ENCODE assay signal across 22 cellular contexts in genomic region chr13:79458436-79458835, GRCh38. TPM values are rescaled to one million over a fixed set of nuclear protein-coding genes. Genes with fewer than 3 reads are reported as not detected.
A peak's percentile ranks its signal among the peaks of the same experiment; 100 is the strongest.
DNase-seq lines count a peak whose midpoint lies in the region; ATAC-seq, FAIRE-seq and TF ChIP-seq lines count a peak whose summit lies in the region.
"Had no signal": no experiment of that assay in that cellular context is flagged by ENCODE, and none has a peak within 500 bp of the region (broad histone marks: within the 10 kb centered on the region; RNA-seq: fewer than 3 reads in every experiment).

No MANE protein-coding gene starts in this region.

- no peaks in the 10 kb centered on the region for H4K20me1 ChIP-seq in K562 (replicated peaks; ENCODE audit: control insufficient read depth, insufficient read depth, low read length)

- no peak overlapping the region for H4K8ac ChIP-seq in trophoblast cell (ENCODE audit: low read depth, low read length)

- H3K36me3 ChIP-seq in K562 (ENCODE audit: control insufficient read depth, insufficient read depth, low read length) (no peaks in the 10 kb centered on the region), trophoblast cell (ENCODE audit: control insufficient read depth in 1 of 2, insufficient read depth in 2 of 2, low read length in 2 of 2) (no peaks in the 10 kb centered on the region)

- no peak overlapping the region for H4K12ac ChIP-seq in trophoblast cell (ENCODE audit: low read depth, low read length)

- TF ChIP-seq CTCF in K562 (IDR thresholded peaks at IDR 0.05 in 2 of 3, conservative IDR thresholded peaks at IDR 0.05 in 1 of 3; ENCODE audit: insufficient read depth in 2 of 3, low read depth in 1 of 3, low read length in 3 of 3) (no peak), foreskin fibroblast (IDR thresholded peaks at IDR 0.05; ENCODE audit: low read depth, low read length) (no peak)

- TF ChIP-seq RAD21 in K562 (CRISPR knock-in tag; conservative IDR thresholded peaks at IDR 0.05 in 1 of 2, IDR thresholded peaks at IDR 0.05 in 1 of 2) = no peak

- H3K4me3 ChIP-seq in K562 (no peak overlapping the region), trophoblast cell (ENCODE audit: low read depth, low read length) (no peak overlapping the region), foreskin fibroblast (ENCODE audit: low read depth in 1 of 2, low read length in 2 of 2) (no peak overlapping the region)

- H4K91ac ChIP-seq in trophoblast cell (ENCODE audit: low read depth, low read length) = no peak overlapping the region

- in situ Hi-C loops in K562 (cut with MboI) = no loop called here

- no peak for TF ChIP-seq POLR2A in K562 (conservative IDR thresholded peaks at IDR 0.05)

- no peaks in the 10 kb centered on the region for H3K9me3 ChIP-seq in K562 (replicated peaks; ENCODE audit: control insufficient read depth, insufficient read depth, low read depth, low read length)
- H3K9me3 ChIP-seq in trophoblast cell (ENCODE audit: insufficient read depth, low read depth, low read length) = no peaks in the 10 kb centered on the region

- no peak for FAIRE-seq in K562 (lab: Jason Lieb, UNC)
- FAIRE-seq: D721Med, HTR-8/SVneo, RCC 7860 had no signal

- no peaks in the 10 kb centered on the region for H3K9me1 ChIP-seq in K562 (ENCODE audit: control insufficient read depth, insufficient read depth, low read length)

- H3K4me2 ChIP-seq in K562 (ENCODE audit: insufficient read depth, low read length) = no peak overlapping the region
- H3K4me2 ChIP-seq in trophoblast cell (ENCODE audit: low read length) = no peak overlapping the region

- POLR2A ChIA-PET in HEK293T (lab: Yijun Ruan, JAX) (interaction anchor here (1.6 to 1.8 kb wide), 2 partner anchors 23 to 53 kb away, joined by 5 to 9 read pairs; partner anchors contain the start of genes NDFIP2 and RBM26), K562 (lab: Yijun Ruan, JAX) (interaction anchor here (0.7 to 1.0 kb wide), 2 partner anchors 13 to 133 kb away, joined by 3 read pairs; no protein-coding TSS in a partner anchor)

- H3K27ac ChIP-seq in K562 (ENCODE audit: extremely low read depth, low read depth, low read length) = no peak overlapping the region
- H3K27ac ChIP-seq in trophoblast cell (ENCODE audit: low read depth, low read length) = no peak overlapping the region

- BruUV-seq in K562 (replicated peaks; lab: Mats Ljungman, UMichigan) = no TSS peak

- WGBS in K562 (ENCODE audit: insufficient coverage, low coverage, missing lambda C conversion rate) = 0% methylated on average over 1 of the region's 2 CpGs
- no CpG with 5 or more reads among the region's 2 CpGs for WGBS in trophoblast cell (ENCODE audit: extremely low coverage, insufficient coverage, insufficient read length)

- H3K14ac ChIP-seq in trophoblast cell (ENCODE audit: low read length) = peak overlapping the region; percentile 8

- peak overlapping the region; percentile 60 for H2BK12ac ChIP-seq in trophoblast cell (ENCODE audit: low read length)

- CTCF ChIA-PET in HEK293T (lab: Yijun Ruan, JAX) (interaction anchor here (0.7 to 2.9 kb wide), 2 partner anchors 34 to 137 kb away, joined by 8 to 9 read pairs; no protein-coding TSS in a partner anchor), K562 (lab: Yijun Ruan, JAX; ENCODE audit: low intra/inter-chr PET ratio) (no interaction called here)

- intact Hi-C loops in K562 (cut with micrococcal nuclease) = no loop called here
- intact Hi-C loops in posterior vena cava (cut with DNase I) = loop anchor here in 1 of 2 donors (5.0 kb wide), 1 partner anchor 211 kb away; no protein-coding TSS in a partner anchor

- H2AFZ ChIP-seq in K562 (ENCODE audit: low read depth, low read length) (peak overlapping the region; percentile 34; the same call in 1 of the 2 replicates), trophoblast cell (ENCODE audit: insufficient read depth, low read length, poor library complexity) (no peak overlapping the region)

- H3K9ac ChIP-seq in K562 (ENCODE audit: insufficient read depth in 1 of 2, low read depth in 2 of 2, low read length in 2 of 2) (no peak overlapping the region), trophoblast cell (ENCODE audit: low read length) (no peak overlapping the region)

- H3K18ac ChIP-seq in trophoblast cell (ENCODE audit: low read length) = no peak overlapping the region

- H3K4me1 ChIP-seq in K562 (replicated peaks in 1 of 2; ENCODE audit: control insufficient read depth in 2 of 2, insufficient read depth in 2 of 2, low read length in 2 of 2) = peaks cover 0 to 4% of the 10 kb centered on the region in 2 experiments; a peak in 2 of 5 replicates
- peaks cover 8 to 16% of the 10 kb centered on the region in 2 experiments for H3K4me1 ChIP-seq in trophoblast cell (ENCODE audit: control insufficient read depth in 1 of 2, insufficient read depth in 2 of 2, low read length in 2 of 2)

- H3K79me1 ChIP-seq in trophoblast cell (ENCODE audit: low read length) = peaks cover 9% of the 10 kb centered on the region

- H3K27me3 ChIP-seq in K562 (ENCODE audit: control insufficient read depth in 2 of 2, insufficient read depth in 2 of 2, low read length in 2 of 2) (no peaks in the 10 kb centered on the region), trophoblast cell (ENCODE audit: insufficient read depth, low read length) (no peaks in the 10 kb centered on the region)

- no peak overlapping the region for H2AK5ac ChIP-seq in trophoblast cell (ENCODE audit: low read length)

- peak overlapping the region; percentile 53 for H2BK120ac ChIP-seq in trophoblast cell (ENCODE audit: insufficient read depth, low read length, poor library complexity)

- H3K79me2 ChIP-seq in K562 (ENCODE audit: control insufficient read depth, insufficient read depth, low read length) (no peaks in the 10 kb centered on the region), trophoblast cell (ENCODE audit: control insufficient read depth, insufficient read depth, low read length, poor library complexity) (no peaks in the 10 kb centered on the region)

- H2BK5ac ChIP-seq in trophoblast cell (ENCODE audit: low read depth, low read length, poor library complexity) = peak overlapping the region; percentile 44

- no peak for DNase-seq in HEK293T (ENCODE audit: extremely low spot score)
- peak; percentile 18 for DNase-seq in OCI-M1 (lab: John Stamatoyannopoulos, UW)
- no peak for DNase-seq in K562 (ENCODE audit: extremely low read depth in 1 of 4, low spot score in 3 of 4)
- peak in 1 of 2 donors; percentile 52 for DNase-seq in trophoblast cell
- DNase-seq in foreskin fibroblast = no peak
- DNase-seq in posterior vena cava (ENCODE audit: low spot score) = no peak
- DNase-seq: ACHN; C1 segment of cervical spinal cord; DMS79; Kasumi-1; NCI-H1105; NCI-H1694; NCI-H2081 treated with DMSO at 0.1 percent for 48 hours; NCI-H510A; NCI-H748 treated with DMSO at 0.1 percent for 48 hours; NK-92 treated with Interleukin-12 subunit alpha and Interleukin-12 subunit beta, amount 100 ng/mL, for 24 hours had no signal

- no peak for TF ChIP-seq EP300 in K562 (IDR thresholded peaks at IDR 0.05; ENCODE audit: low read length)

- ATAC-seq in K562 = no peak
- ATAC-seq in HG02981 (IDR thresholded peaks at IDR 0.05; ENCODE audit: unreplicated experiment) = no peak
- ATAC-seq: Right ventricle myocardium inferior had no signal

- H3K4ac ChIP-seq in trophoblast cell (ENCODE audit: low read depth, low read length) = no peak overlapping the region

- no peak overlapping the region for H3K23ac ChIP-seq in trophoblast cell (ENCODE audit: low read length)

TF ChIP-seq in HEK293T, 16 proteins besides CTCF, POLR2A, EP300 and RAD21 (continues in another document):
- TF ChIP-seq FOXM1 (IDR thresholded peaks at IDR 0.05; ENCODE audit: borderline replicate concordance) = no peak

TF ChIP-seq in K562, 482 proteins besides CTCF, POLR2A, EP300 and RAD21 (continues in another document):
- peak; percentile 59 for TF ChIP-seq ZNF384 (IDR thresholded peaks at IDR 0.05; ENCODE audit: low read depth, low read length)

RNA-seq across cellular contexts. Expression of gene NDFIP2, which starts 22.5 kb away (rescaled TPM):
- 18.0 and 21.1 TPM in 2 replicates for total RNA-seq in K562 (2011; cell fraction: chromatin; rRNA removed; ENCODE audit: low replicate concordance)
- total RNA-seq in K562 (2011; cell fraction: nucleolus; rRNA removed) = 16.7 and 22.9 TPM in 2 replicates
- total RNA-seq in K562 (2011; cell fraction: nucleoplasm; rRNA removed) = 19.9 and 25.2 TPM in 2 replicates
- 13.4 and 15.3 TPM in 2 replicates for total RNA-seq in K562 (2014; rRNA removed)
- total RNA-seq in K562 (2014; rRNA removed; fragmentation: Illumina TruSeq; extraction: Trizol) = 34.2 and 38.5 TPM in 2 replicates
- 24.8 and 27.8 TPM in 2 replicates for total RNA-seq in K562 (2015; rRNA removed; fragmentation: Illumina TruSeq; extraction: Trizol)
- 36.4 and 36.6 TPM in 2 replicates for total RNA-seq in K562 (2021)
- polyA plus RNA-seq in K562 (2011; rRNA removed) = 53.7 and 54.4 TPM in 2 replicates
- polyA plus RNA-seq in K562 (2011; cell fraction: cytosol; rRNA removed) = 26.4 and 30.2 TPM in 2 replicates
- polyA plus RNA-seq in K562 (2011; cell fraction: nucleus; rRNA removed) = 15.2 and 17.7 TPM in 2 replicates
- 33.0 and 34.7 TPM in 2 replicates for polyA plus RNA-seq in K562 (2012)
- polyA plus RNA-seq in K562 (2014; fragmentation: Illumina TruSeq; extraction: Trizol) = 25.6 and 28.6 TPM in 2 replicates
- polyA plus RNA-seq in K562 (2014; fragmentation: Nextera tagmentation; extraction: Ambion mirVana) = 10 to 100 TPM; 25.3 to 25.6 TPM
- polyA plus RNA-seq in K562 (2014; rRNA removed) = 22.5 and 23.6 TPM in 2 replicates
- 34.7 and 35.1 TPM in 2 replicates for polyA minus RNA-seq in K562 (2011; rRNA and poly(A)+ RNA removed)
- 24.1 and 25.0 TPM in 2 replicates for polyA minus RNA-seq in K562 (2011; cell fraction: cytosol; rRNA and poly(A)+ RNA removed)
- 12.5 and 25.8 TPM in 2 replicates for polyA minus RNA-seq in K562 (2011; cell fraction: nucleus; rRNA and poly(A)+ RNA removed)
- 58.6 and 65.6 TPM in 2 replicates for polyA plus RNA-seq in trophoblast cell (2013)
- 10 to 100 TPM; 13.3 to 13.7 TPM for total RNA-seq in posterior vena cava
- polyA plus RNA-seq: IgD-negative memory B cell had no signal

RNA-seq across cellular contexts. Expression of gene RBM26, which starts 52.4 kb away (rescaled TPM):
- total RNA-seq in K562 (2011; cell fraction: chromatin; rRNA removed; ENCODE audit: low replicate concordance) = 33.4 and 118 TPM in 2 replicates
- total RNA-seq in K562 (2011; cell fraction: nucleolus; rRNA removed) = 15.3 and 21.4 TPM in 2 replicates
- total RNA-seq in K562 (2011; cell fraction: nucleoplasm; rRNA removed) = 51.2 and 76.0 TPM in 2 replicates
- total RNA-seq in K562 (2014; rRNA removed) (17.3 and 18.8 TPM in 2 replicates), K562 (2014; rRNA removed; fragmentation: Illumina TruSeq; extraction: Trizol) (35.0 and 39.7 TPM in 2 replicates), K562 (2015; rRNA removed; fragmentation: Illumina TruSeq; extraction: Trizol) (37.9 and 42.2 TPM in 2 replicates), K562 (2021) (30.2 and 31.7 TPM in 2 replicates), posterior vena cava (10 to 100 TPM; 31.6 to 32.8 TPM)
- polyA plus RNA-seq in K562 (2011; rRNA removed) (21.6 and 26.4 TPM in 2 replicates), K562 (2014; fragmentation: Illumina TruSeq; extraction: Trizol) (29.4 and 42.4 TPM in 2 replicates), K562 (2014; fragmentation: Nextera tagmentation; extraction: Ambion mirVana) (10 to 100 TPM; 10.0 to 10.1 TPM), K562 (2014; rRNA removed) (24.1 and 24.9 TPM in 2 replicates)
- 5.0 and 8.4 TPM in 2 replicates for polyA plus RNA-seq in K562 (2011; cell fraction: cytosol; rRNA removed)
- 47.1 and 53.8 TPM in 2 replicates for polyA plus RNA-seq in K562 (2011; cell fraction: nucleus; rRNA removed)
- polyA plus RNA-seq in K562 (2012) = 15.4 and 18.7 TPM in 2 replicates
- 24.0 and 29.6 TPM in 2 replicates for polyA minus RNA-seq in K562 (2011; rRNA and poly(A)+ RNA removed)
- polyA minus RNA-seq in K562 (2011; cell fraction: cytosol; rRNA and poly(A)+ RNA removed) = 8.9 and 9.5 TPM in 2 replicates
- 34.6 and 62.4 TPM in 2 replicates for polyA minus RNA-seq in K562 (2011; cell fraction: nucleus; rRNA and poly(A)+ RNA removed)
- polyA plus RNA-seq in trophoblast cell (2013) = 32.7 and 33.0 TPM in 2 replicates
